Comparison of ENCODE assay signal across 14 cellular contexts in genomic region chr2:219280682-219281081, GRCh38. TPM values are rescaled to one million over a fixed set of nuclear protein-coding genes. Genes with fewer than 3 reads are reported as not detected.
DNase-seq lines count a peak whose midpoint lies in the region; ATAC-seq lines count a peak whose summit lies in the region.
"Had no signal": no experiment of that assay in that cellular context is flagged by ENCODE, and none has a peak within 500 bp of the region (broad histone marks: within the 10 kb centered on the region; RNA-seq: fewer than 3 reads in every experiment).

No MANE protein-coding gene starts in this region.

- no peak for ATAC-seq in activated CD8-positive, alpha-beta memory T cell treated with anti-CD3 and anti-CD28 coated beads, Interleukin-2, amount 10 ng/mL, durations not matched to agents 7 days and 5 days

- CTCF ChIA-PET in activated CD8-positive, alpha-beta memory T cell treated with anti-CD3 and anti-CD28 coated beads, Interleukin-2, amount 10 ng/mL, durations not matched to agents 7 days and 5 days (lab: Charles Lee), result interaction anchor here (0.8 to 14.8 kb wide), 6 partner anchors 12 to 109 kb away, joined by 3 to 260 read pairs (median 10); partner anchors contain the start of genes ANKZF1, ATG9A, TUBA4A and TUBA4B

- DNase-seq in activated CD8-positive, alpha-beta memory T cell treated with anti-CD3 and anti-CD28 coated beads, Interleukin-2, amount 10 ng/mL, durations not matched to agents 7 days and 5 days, result no peak
- no peak for DNase-seq in activated CD8-positive, alpha-beta memory T cell treated with anti-CD3 and anti-CD28 coated beads, Interleukin-2, amount 50 U/mL, for 48 hours
- no peak for DNase-seq in activated T-helper 1 cell treated with anti-CD3 and anti-CD28 coated beads, Interleukin-12 subunit alpha, Interleukin-12 subunit beta, Interleukin-2, Interleukin-4 antibody, amounts not matched to agents 30 ng/mL and 10 ng/mL and 1 ng/mL, durations not matched to agents 14 hours and 24 hours and 36 hours (ENCODE audit: low spot score)
- DNase-seq in medulla oblongata (ENCODE audit: extremely low spot score), result peak; percentile 30
- DNase-seq in substantia nigra (lab: John Stamatoyannopoulos, UW), result peak in 1 of 49 donors; percentile 19
- no peak for DNase-seq in stimulated activated CD8-positive, alpha-beta memory T cell treated with anti-CD3 and anti-CD28 coated beads, Interleukin-4, amount 100 ng/mL, for 48 hours
- DNase-seq in stimulated activated CD4-positive, alpha-beta T cell treated with anti-CD3 and anti-CD28 coated beads, Interleukin-2, amount 100 ng/mL, for 24 hours, result no peak
- no peak for DNase-seq in activated CD8-positive, alpha-beta memory T cell treated with anti-CD3 and anti-CD28 coated beads, Interleukin-2, amount 50 U/mL, for 4 hours
- DNase-seq: activated effector memory CD4-positive, alpha-beta T cell treated with anti-CD3 and anti-CD28 coated beads, Interleukin-2, amount 50 U/mL, for 16 hours; GOT3; NCI-H187; SK-N-SH; stimulated activated CD4-positive, alpha-beta T cell treated with anti-CD3 and anti-CD28 coated beads, Interleukin-15, amount 100 ng/mL, for 24 hours had no signal

- no peaks in the 10 kb centered on the region for H3K9me3 Mint-ChIP-seq in activated CD8-positive, alpha-beta memory T cell treated with anti-CD3 and anti-CD28 coated beads, Interleukin-2, amount 10 ng/mL, durations not matched to agents 7 days and 5 days (ENCODE audit: low read depth)
- no peaks in the 10 kb centered on the region for H3K9me3 Mint-ChIP-seq in activated T-helper 1 cell treated with anti-CD3 and anti-CD28 coated beads, Interleukin-12 subunit alpha, Interleukin-12 subunit beta, Interleukin-2, Interleukin-4 antibody, amounts not matched to agents 30 ng/mL and 10 ng/mL and 1 ng/mL, durations not matched to agents 14 hours and 24 hours and 36 hours

- no peaks in the 10 kb centered on the region for H3K27me3 Mint-ChIP-seq in activated CD8-positive, alpha-beta memory T cell treated with anti-CD3 and anti-CD28 coated beads, Interleukin-2, amount 10 ng/mL, durations not matched to agents 7 days and 5 days
- no peaks in the 10 kb centered on the region for H3K27me3 Mint-ChIP-seq in activated T-helper 1 cell treated with anti-CD3 and anti-CD28 coated beads, Interleukin-12 subunit alpha, Interleukin-12 subunit beta, Interleukin-2, Interleukin-4 antibody, amounts not matched to agents 30 ng/mL and 10 ng/mL and 1 ng/mL, durations not matched to agents 14 hours and 24 hours and 36 hours (ENCODE audit: insufficient read depth)

- intact Hi-C loops in activated T-helper 1 cell treated with anti-CD3 and anti-CD28 coated beads, Interleukin-12 subunit alpha, Interleukin-12 subunit beta, Interleukin-2, Interleukin-4 antibody, amounts not matched to agents 30 ng/mL and 10 ng/mL and 1 ng/mL, durations not matched to agents 14 hours and 24 hours and 36 hours (cut with micrococcal nuclease), result no loop called here

- peaks cover 12% of the 10 kb centered on the region for H3K36me3 Mint-ChIP-seq in activated CD8-positive, alpha-beta memory T cell treated with anti-CD3 and anti-CD28 coated beads, Interleukin-2, amount 10 ng/mL, durations not matched to agents 7 days and 5 days
- H3K36me3 Mint-ChIP-seq in activated T-helper 1 cell treated with anti-CD3 and anti-CD28 coated beads, Interleukin-12 subunit alpha, Interleukin-12 subunit beta, Interleukin-2, Interleukin-4 antibody, amounts not matched to agents 30 ng/mL and 10 ng/mL and 1 ng/mL, durations not matched to agents 14 hours and 24 hours and 36 hours (ENCODE audit: low read depth), result peaks cover 24% of the 10 kb centered on the region

- H3K4me1 Mint-ChIP-seq in activated CD8-positive, alpha-beta memory T cell treated with anti-CD3 and anti-CD28 coated beads, Interleukin-2, amount 10 ng/mL, durations not matched to agents 7 days and 5 days, result peaks cover 32% of the 10 kb centered on the region
- H3K4me1 Mint-ChIP-seq in activated T-helper 1 cell treated with anti-CD3 and anti-CD28 coated beads, Interleukin-12 subunit alpha, Interleukin-12 subunit beta, Interleukin-2, Interleukin-4 antibody, amounts not matched to agents 30 ng/mL and 10 ng/mL and 1 ng/mL, durations not matched to agents 14 hours and 24 hours and 36 hours (ENCODE audit: low read depth), result peaks cover 45% of the 10 kb centered on the region

- H3K27ac Mint-ChIP-seq in activated CD8-positive, alpha-beta memory T cell treated with anti-CD3 and anti-CD28 coated beads, Interleukin-2, amount 10 ng/mL, durations not matched to agents 7 days and 5 days, result peak overlapping the region; percentile 96
- H3K27ac Mint-ChIP-seq in activated T-helper 1 cell treated with anti-CD3 and anti-CD28 coated beads, Interleukin-12 subunit alpha, Interleukin-12 subunit beta, Interleukin-2, Interleukin-4 antibody, amounts not matched to agents 30 ng/mL and 10 ng/mL and 1 ng/mL, durations not matched to agents 14 hours and 24 hours and 36 hours, result peak overlapping the region; percentile 99

- H3K27ac ChIP-seq in substantia nigra (ENCODE audit: low read depth, low read length, poor library complexity, severe bottlenecking), result peak overlapping the region; percentile 100
- H3K27ac ChIP-seq: HL-60 had no signal

- H3K4me3 Mint-ChIP-seq in activated CD8-positive, alpha-beta memory T cell treated with anti-CD3 and anti-CD28 coated beads, Interleukin-2, amount 10 ng/mL, durations not matched to agents 7 days and 5 days, result peak overlapping the region; percentile 94
- H3K4me3 Mint-ChIP-seq in activated T-helper 1 cell treated with anti-CD3 and anti-CD28 coated beads, Interleukin-12 subunit alpha, Interleukin-12 subunit beta, Interleukin-2, Interleukin-4 antibody, amounts not matched to agents 30 ng/mL and 10 ng/mL and 1 ng/mL, durations not matched to agents 14 hours and 24 hours and 36 hours, result peak overlapping the region; percentile 94

RNA-seq across cellular contexts. Expression of gene DNAJB2, which starts 1.5 kb away (rescaled TPM):
- 10 to 100 TPM; 48.2 to 49.0 TPM for total RNA-seq in activated CD8-positive, alpha-beta memory T cell treated with anti-CD3 and anti-CD28 coated beads, Interleukin-2, amount 10 ng/mL, durations not matched to agents 7 days and 5 days
- total RNA-seq in activated T-helper 1 cell treated with anti-CD3 and anti-CD28 coated beads, Interleukin-12 subunit alpha, Interleukin-12 subunit beta, Interleukin-2, Interleukin-4 antibody, amounts not matched to agents 30 ng/mL and 10 ng/mL and 1 ng/mL, durations not matched to agents 14 hours and 24 hours and 36 hours, result 40.8 and 45.3 TPM in 2 replicates

RNA-seq across cellular contexts. Expression of gene TUBA4A, which starts 27.0 kb away (rescaled TPM):
- total RNA-seq in activated CD8-positive, alpha-beta memory T cell treated with anti-CD3 and anti-CD28 coated beads, Interleukin-2, amount 10 ng/mL, durations not matched to agents 7 days and 5 days, result 100 to 1,000 TPM; 244 to 337 TPM
- 211 and 217 TPM in 2 replicates for total RNA-seq in activated T-helper 1 cell treated with anti-CD3 and anti-CD28 coated beads, Interleukin-12 subunit alpha, Interleukin-12 subunit beta, Interleukin-2, Interleukin-4 antibody, amounts not matched to agents 30 ng/mL and 10 ng/mL and 1 ng/mL, durations not matched to agents 14 hours and 24 hours and 36 hours

RNA-seq across cellular contexts. Expression of gene TUBA4B, which starts 27.6 kb away (rescaled TPM):
- total RNA-seq in activated CD8-positive, alpha-beta memory T cell treated with anti-CD3 and anti-CD28 coated beads, Interleukin-2, amount 10 ng/mL, durations not matched to agents 7 days and 5 days, result not detected
- not detected in 2 replicates for total RNA-seq in activated T-helper 1 cell treated with anti-CD3 and anti-CD28 coated beads, Interleukin-12 subunit alpha, Interleukin-12 subunit beta, Interleukin-2, Interleukin-4 antibody, amounts not matched to agents 30 ng/mL and 10 ng/mL and 1 ng/mL, durations not matched to agents 14 hours and 24 hours and 36 hours

RNA-seq across cellular contexts. Expression of gene PTPRN, which starts 28.5 kb away (rescaled TPM):
- under 1 TPM in 1 of 2 experiments, not detected in 1; 0.28 TPM for total RNA-seq in activated CD8-positive, alpha-beta memory T cell treated with anti-CD3 and anti-CD28 coated beads, Interleukin-2, amount 10 ng/mL, durations not matched to agents 7 days and 5 days
- 0.23 TPM in 1 of 2 replicates, not detected in the other for total RNA-seq in activated T-helper 1 cell treated with anti-CD3 and anti-CD28 coated beads, Interleukin-12 subunit alpha, Interleukin-12 subunit beta, Interleukin-2, Interleukin-4 antibody, amounts not matched to agents 30 ng/mL and 10 ng/mL and 1 ng/mL, durations not matched to agents 14 hours and 24 hours and 36 hours

RNA-seq across cellular contexts. Expression of gene STK16, which starts 35.4 kb away (rescaled TPM):
- 10 to 100 TPM; 37.3 to 41.7 TPM for total RNA-seq in activated CD8-positive, alpha-beta memory T cell treated with anti-CD3 and anti-CD28 coated beads, Interleukin-2, amount 10 ng/mL, durations not matched to agents 7 days and 5 days
- total RNA-seq in activated T-helper 1 cell treated with anti-CD3 and anti-CD28 coated beads, Interleukin-12 subunit alpha, Interleukin-12 subunit beta, Interleukin-2, Interleukin-4 antibody, amounts not matched to agents 30 ng/mL and 10 ng/mL and 1 ng/mL, durations not matched to agents 14 hours and 24 hours and 36 hours, result 30.1 and 30.6 TPM in 2 replicates
